ENCODE assay signal across 5 cellular contexts in the genomic region with DNA sequence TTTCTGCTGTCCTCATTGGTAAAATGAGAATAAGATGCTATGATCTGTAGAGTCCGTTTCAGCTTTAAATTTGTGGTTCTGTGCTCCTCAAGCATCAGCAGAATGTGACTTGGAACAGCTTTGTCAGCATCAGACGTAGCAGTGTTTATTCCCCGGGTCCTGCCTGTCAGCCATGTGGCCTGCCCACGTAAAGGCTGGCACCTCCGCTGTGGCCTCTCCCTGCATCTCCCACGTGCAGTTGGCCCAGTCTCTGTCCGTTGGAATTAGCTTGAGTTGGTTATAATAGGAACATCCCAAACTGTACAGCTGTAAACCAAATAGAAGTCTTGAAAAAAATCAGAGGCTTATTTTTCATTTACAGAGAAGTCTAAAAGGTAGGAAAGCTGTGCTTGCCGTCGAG.
"Had no signal": no experiment of that assay in that cellular context is flagged by ENCODE, and none has a peak within 500 bp of the region (broad histone marks: within the 10 kb centered on the region; RNA-seq: fewer than 3 reads in every experiment).

No MANE protein-coding gene starts in this region.

- ATAC-seq: GM23338, K562 had no signal

- DNase-seq: H9, HCEC 1CT, IMR-90 had no signal

- H3K27ac Mint-ChIP-seq: GM23338, H9 had no signal

- H3K9me3 Mint-ChIP-seq: GM23338, H9 had no signal

- H3K4me3 Mint-ChIP-seq: GM23338, H9 had no signal
